In genomic region chr11:66414120-66414934, GRCh38 we compare ENCODE assay signal across 21 cellular contexts. TPM values are rescaled to one million over a fixed set of nuclear protein-coding genes. Genes with fewer than 3 reads are reported as not detected.
DNase-seq lines count a peak whose midpoint lies in the region; ATAC-seq and TF ChIP-seq lines count a peak whose summit lies in the region.
"Had no signal": no experiment of that assay in that cellular context is flagged by ENCODE, and none has a peak within 500 bp of the region (broad histone marks: within the 10 kb centered on the region; RNA-seq: fewer than 3 reads in every experiment).

No MANE protein-coding gene starts in this region.

- H3K27me3 Mint-ChIP-seq in endodermal cell (ENCODE audit: insufficient read depth): peaks cover 68% of the 10 kb centered on the region

- intact Hi-C loops in left lung (cut with DNase I): no loop called here

- H3K4me1 ChIP-seq in endodermal cell (ENCODE audit: control insufficient read depth, insufficient read depth, low read length) (no peaks in the 10 kb centered on the region), left lung (peaks cover under 1 to 4% of the 10 kb centered on the region in 2 donors)
- H3K4me1 ChIP-seq: HAP-1 had no signal

- H3K36me3 Mint-ChIP-seq in endodermal cell (ENCODE audit: low read depth): no peaks in the 10 kb centered on the region

- peaks cover 25% of the 10 kb centered on the region for H3K27me3 ChIP-seq in endodermal cell (ENCODE audit: control insufficient read depth, insufficient read depth, low read length, poor library complexity, severe bottlenecking)
- H3K27me3 ChIP-seq in left lung: peaks cover 0 to 100% of the 10 kb centered on the region in 2 donors

- no peak overlapping the region for H3K4me3 Mint-ChIP-seq in endodermal cell
- H3K4me3 Mint-ChIP-seq: CD4-positive, alpha-beta T cell had no signal

- H3K27ac Mint-ChIP-seq in endodermal cell: peak overlapping the region; percentile 70
- H3K27ac Mint-ChIP-seq: CD4-positive, alpha-beta T cell had no signal

- H3K9me3 ChIP-seq in endodermal cell (ENCODE audit: control insufficient read depth, low read length): no peaks in the 10 kb centered on the region
- H3K9me3 ChIP-seq in iPS-18c (ENCODE audit: control insufficient read depth, insufficient read depth, low read length): no peaks in the 10 kb centered on the region
- no peaks in the 10 kb centered on the region for H3K9me3 ChIP-seq in left lung
- H3K9me3 ChIP-seq: HAP-1 had no signal

- 53 to 62% methylated on average over 3 to 12 of the region's 12 CpGs for WGBS in endodermal cell (ENCODE audit: insufficient coverage in 1 of 2, insufficient read length in 1 of 2), 2 experiments

- DNase-seq in HuH-7.5 (ENCODE audit: low spot score): peak; percentile 34
- DNase-seq in endodermal cell: peak; percentile 70
- no peak for DNase-seq in LoVo (ENCODE audit: low spot score)
- no peak for DNase-seq in inferior parietal cortex (ENCODE audit: extremely low spot score)
- no peak for DNase-seq in left lung
- no peak for DNase-seq in NCI-H1092 (lab: John Stamatoyannopoulos, UW)
- DNase-seq: ACHN; CD4-positive, alpha-beta T cell; EL; MM.1S; NCI-H1105 treated with DMSO at 0.1 percent for 48 hours; NCI-H187; NCI-H446; NCI-H69; NK-92 treated with Interleukin-12 subunit alpha and Interleukin-12 subunit beta, amount 100 ng/mL, for 24 hours; OCI-M1 had no signal

- TF ChIP-seq CTCF in endodermal cell (conservative IDR thresholded peaks at IDR 0.05) (no peak), left lung (IDR thresholded peaks at IDR 0.05) (no peak)

- no peak overlapping the region for H3K9ac ChIP-seq in endodermal cell (ENCODE audit: extremely low read depth, low read length, poor library complexity, severe bottlenecking)
- H3K9ac ChIP-seq: KMS-11 had no signal

- no peak for ATAC-seq in left lung
- ATAC-seq: HepG2 had no signal

- H3K36me3 ChIP-seq in endodermal cell (ENCODE audit: control insufficient read depth, insufficient read depth, low read length) (no peaks in the 10 kb centered on the region), left lung (no peaks in the 10 kb centered on the region)
- H3K36me3 ChIP-seq: HAP-1 had no signal

- H3K27ac ChIP-seq in endodermal cell (ENCODE audit: low read depth, low read length) (no peak overlapping the region), left lung (no peak overlapping the region)
- H3K27ac ChIP-seq: KMS-11, RWPE1 had no signal

- H3K9me3 Mint-ChIP-seq in endodermal cell: no peaks in the 10 kb centered on the region

- H3K4me1 Mint-ChIP-seq in endodermal cell: peaks cover 1% of the 10 kb centered on the region

- H3K4me3 ChIP-seq in endodermal cell (ENCODE audit: low read length) (no peak overlapping the region), iPS-18c (ENCODE audit: insufficient read depth, low read depth, low read length) (peak overlapping the region; percentile 9; the same call in 1 of the 2 replicates), left lung (no peak overlapping the region)
- H3K4me3 ChIP-seq: HAP-1 had no signal

RNA-seq across cellular contexts. Expression of gene NPAS4, which starts 6.5 kb away (rescaled TPM):
- not detected for total RNA-seq in endodermal cell
- polyA plus RNA-seq in endodermal cell (2013, experiment 1 of 2): 0.93 TPM
- 0.46 TPM for polyA plus RNA-seq in endodermal cell (2013, experiment 2 of 2)
- total RNA-seq in left lung: under 1 TPM in 1 of 2 donors, not detected in 1; 0.64 TPM
- total RNA-seq: CD4-positive, alpha-beta T cell; HepG2 had no signal
- polyA plus RNA-seq: HepG2 had no signal

RNA-seq across cellular contexts. Expression of gene MRPL11, which starts 24.3 kb away (rescaled TPM):
- total RNA-seq in endodermal cell (100 to 1,000 TPM in 1 of 2 donors, 10 to 100 TPM in 1; 84.5 to 111 TPM), left lung (10 to 100 TPM; 29.6 to 39.5 TPM)
- 75.5 TPM for polyA plus RNA-seq in endodermal cell (2013, experiment 1 of 2)
- 71.1 TPM for polyA plus RNA-seq in endodermal cell (2013, experiment 2 of 2)

RNA-seq across cellular contexts. Expression of gene SLC29A2, which starts 42.8 kb away (rescaled TPM):
- total RNA-seq in endodermal cell (10 to 100 TPM; 30.8 to 32.4 TPM), left lung (10 to 100 TPM; 16.2 to 22.8 TPM)
- polyA plus RNA-seq in endodermal cell (2013, experiment 1 of 2): 22.8 TPM
- 21.4 TPM for polyA plus RNA-seq in endodermal cell (2013, experiment 2 of 2)

RNA-seq across cellular contexts. Expression of gene PELI3, which starts 52.4 kb away (rescaled TPM):
- total RNA-seq in endodermal cell (10 to 100 TPM in 1 of 2 donors, 1 to 10 TPM in 1; 9.0 to 12.4 TPM), left lung (10 to 100 TPM in 1 of 2 donors, 1 to 10 TPM in 1; 7.5 to 12.9 TPM)
- polyA plus RNA-seq in endodermal cell (2013, experiment 1 of 2): 5.4 TPM
- polyA plus RNA-seq in endodermal cell (2013, experiment 2 of 2): 5.3 TPM

Comparison
In these comparisons a context has a peak if more than half of its experiments do, and no peak if none do; other contexts are left out.
1. DNase-seq: peak in HuH-7.5 (single experiment) and endodermal cell (single experiment); none in LoVo (single experiment), inferior parietal cortex (single experiment), left lung (0 of 2) and NCI-H1092 (single experiment).